In genomic region chr10:21473135-21473534, GRCh38 we compare ENCODE assay signal across 16 cellular contexts. TPM values are rescaled to one million over a fixed set of nuclear protein-coding genes. Genes with fewer than 3 reads are reported as not detected.
A peak's percentile ranks its signal among the peaks of the same experiment; 100 is the strongest.
DNase-seq lines count a peak whose midpoint lies in the region; TF ChIP-seq lines count a peak whose summit lies in the region.
"Had no signal": no experiment of that assay in that cellular context is flagged by ENCODE, and none has a peak within 500 bp of the region (broad histone marks: within the 10 kb centered on the region; RNA-seq: fewer than 3 reads in every experiment).

No MANE protein-coding gene starts in this region.

- H3K27me3 ChIP-seq in iPS DF 6.9 (ENCODE audit: control insufficient read depth, insufficient read depth, low read length) (no peaks in the 10 kb centered on the region), osteoblast (ENCODE audit: insufficient read depth, low read length) (no peaks in the 10 kb centered on the region)
- H3K27me3 ChIP-seq: SJSA1 had no signal

- POLR2A ChIA-PET in activated CD4-positive, alpha-beta memory T cell treated with anti-CD3 and anti-CD28 coated beads, Interleukin-2, amount 10 ng/mL, durations not matched to agents 7 days and 5 days (lab: Charles Lee): no interaction called here

- no peaks in the 10 kb centered on the region for H3K4me1 ChIP-seq in iPS DF 6.9 (ENCODE audit: control insufficient read depth, insufficient read depth, low read length)
- H3K4me1 ChIP-seq in osteoblast (ENCODE audit: insufficient read depth, low read length): no peaks in the 10 kb centered on the region
- H3K4me1 ChIP-seq: SJSA1 had no signal

- H3K79me2 ChIP-seq in osteoblast (ENCODE audit: insufficient read depth, low read length): no peaks in the 10 kb centered on the region

- no peaks in the 10 kb centered on the region for H4K20me1 ChIP-seq in osteoblast (ENCODE audit: insufficient read depth, low read length)

- H2AFZ ChIP-seq in osteoblast (ENCODE audit: low read length): no peak overlapping the region

- H3K4me3 Mint-ChIP-seq in osteocyte (ENCODE audit: unreplicated experiment): no peak overlapping the region
- no peak overlapping the region for H3K4me3 Mint-ChIP-seq in activated CD4-positive, alpha-beta memory T cell treated with anti-CD3 and anti-CD28 coated beads, Interleukin-2, amount 10 ng/mL, durations not matched to agents 7 days and 5 days
- H3K4me3 Mint-ChIP-seq: CD4-positive, alpha-beta memory T cell had no signal

- no CpG with 5 or more reads among the region's 4 CpGs for WGBS in iPS DF 6.9 (ENCODE audit: insufficient coverage, insufficient read length)

- H3K36me3 Mint-ChIP-seq in osteocyte (ENCODE audit: unreplicated experiment): no peaks in the 10 kb centered on the region
- H3K36me3 Mint-ChIP-seq in activated CD4-positive, alpha-beta memory T cell treated with anti-CD3 and anti-CD28 coated beads, Interleukin-2, amount 10 ng/mL, durations not matched to agents 7 days and 5 days (ENCODE audit: low read depth): no peaks in the 10 kb centered on the region
- H3K36me3 Mint-ChIP-seq: CD4-positive, alpha-beta memory T cell had no signal

- H3K4me3 ChIP-seq in iPS DF 6.9 (ENCODE audit: low read length): no peak overlapping the region
- no peak overlapping the region for H3K4me3 ChIP-seq in osteoblast (ENCODE audit: insufficient read depth, low read length)
- H3K4me3 ChIP-seq: SJSA1 had no signal

- H3K9me3 Mint-ChIP-seq in osteocyte (ENCODE audit: unreplicated experiment): no peaks in the 10 kb centered on the region
- H3K9me3 Mint-ChIP-seq in activated CD4-positive, alpha-beta memory T cell treated with anti-CD3 and anti-CD28 coated beads, Interleukin-2, amount 10 ng/mL, durations not matched to agents 7 days and 5 days: no peaks in the 10 kb centered on the region
- H3K9me3 Mint-ChIP-seq: CD4-positive, alpha-beta memory T cell had no signal

- H3K36me3 ChIP-seq in iPS DF 6.9 (ENCODE audit: control insufficient read depth, insufficient read depth, low read length): no peaks in the 10 kb centered on the region
- no peaks in the 10 kb centered on the region for H3K36me3 ChIP-seq in osteoblast (ENCODE audit: insufficient read depth, low read length)
- H3K36me3 ChIP-seq: SJSA1 had no signal

- no peak overlapping the region for H3K27ac Mint-ChIP-seq in osteocyte (ENCODE audit: unreplicated experiment)
- H3K27ac Mint-ChIP-seq in activated CD4-positive, alpha-beta memory T cell treated with anti-CD3 and anti-CD28 coated beads, Interleukin-2, amount 10 ng/mL, durations not matched to agents 7 days and 5 days: no peak overlapping the region
- H3K27ac Mint-ChIP-seq: CD4-positive, alpha-beta memory T cell had no signal

- CTCF ChIA-PET in activated CD4-positive, alpha-beta memory T cell treated with anti-CD3 and anti-CD28 coated beads, Interleukin-2, amount 10 ng/mL, durations not matched to agents 7 days and 5 days (lab: Charles Lee): no interaction called here

- no peak overlapping the region for H3K4me2 ChIP-seq in osteoblast (ENCODE audit: insufficient read depth, low read length)

- no peaks in the 10 kb centered on the region for H3K9me3 ChIP-seq in iPS DF 6.9 (ENCODE audit: control insufficient read depth, insufficient read depth, low read length)
- no peaks in the 10 kb centered on the region for H3K9me3 ChIP-seq in osteoblast (ENCODE audit: low read depth, low read length)
- H3K9me3 ChIP-seq: SJSA1 had no signal

- TF ChIP-seq CTCF in osteocyte (IDR thresholded peaks at IDR 0.05) (no peak), osteoblast (IDR thresholded peaks at IDR 0.05; ENCODE audit: extremely low read depth, low read depth, low read length) (no peak)

- H3K27me3 Mint-ChIP-seq in osteocyte (ENCODE audit: unreplicated experiment): no peaks in the 10 kb centered on the region
- H3K27me3 Mint-ChIP-seq in activated CD4-positive, alpha-beta memory T cell treated with anti-CD3 and anti-CD28 coated beads, Interleukin-2, amount 10 ng/mL, durations not matched to agents 7 days and 5 days: peaks cover 2% of the 10 kb centered on the region

- DNase-seq in ELF-1 (ENCODE audit: low read depth, low spot score): peak; percentile 62
- peak; percentile 30 for DNase-seq in NCI-H146 (lab: John Stamatoyannopoulos, UW)
- DNase-seq in iPS DF 6.9 (ENCODE audit: low read depth, low spot score): peak; percentile 75
- peak; percentile 34 for DNase-seq in osteocyte (ENCODE audit: extremely low spot score, unreplicated experiment)
- no peak for DNase-seq in activated CD4-positive, alpha-beta memory T cell treated with anti-CD3 and anti-CD28 coated beads, Interleukin-2, amount 10 ng/mL, durations not matched to agents 7 days and 5 days
- no peak for DNase-seq in osteoblast (ENCODE audit: insufficient read length, low spot score, missing footprints)
- DNase-seq in DMS153 treated with DMSO at 0.1 percent for 48 hours (lab: John Stamatoyannopoulos, UW; ENCODE audit: unreplicated experiment): no peak
- no peak for DNase-seq in DMS79 (lab: John Stamatoyannopoulos, UW)
- DNase-seq: CD4-positive, alpha-beta memory T cell; DMS79 treated with DMSO at 0.1 percent for 48 hours; KBM-7; NCI-H1436; NCI-H2081; NCI-H774; PC-3 had no signal

- H3K4me1 Mint-ChIP-seq in osteocyte (ENCODE audit: unreplicated experiment): no peaks in the 10 kb centered on the region
- no peaks in the 10 kb centered on the region for H3K4me1 Mint-ChIP-seq in activated CD4-positive, alpha-beta memory T cell treated with anti-CD3 and anti-CD28 coated beads, Interleukin-2, amount 10 ng/mL, durations not matched to agents 7 days and 5 days
- H3K4me1 Mint-ChIP-seq: CD4-positive, alpha-beta memory T cell had no signal

- H3K27ac ChIP-seq in iPS DF 6.9 (ENCODE audit: low read length) (no peak overlapping the region), osteoblast (ENCODE audit: low read depth, low read length) (no peak overlapping the region)
- H3K27ac ChIP-seq: SJSA1 had no signal

RNA-seq across cellular contexts. Expression of gene SKIDA1, which starts 52.3 kb away (rescaled TPM):
- total RNA-seq in osteocyte (4.3 and 4.9 TPM in 2 replicates), osteoblast (0.29 and 0.36 TPM in 2 replicates)
- total RNA-seq in activated CD4-positive, alpha-beta memory T cell treated with anti-CD3 and anti-CD28 coated beads, Interleukin-2, amount 10 ng/mL, durations not matched to agents 7 days and 5 days: under 1 TPM; 0.25 to 0.38 TPM

Comparison
In these comparisons a context has a peak if more than half of its experiments do, and no peak if none do; other contexts are left out.
1. DNase-seq: peak in ELF-1 (single experiment), NCI-H146 (single experiment), iPS DF 6.9 (single experiment) and osteocyte (single experiment); none in activated CD4-positive, alpha-beta memory T cell treated with anti-CD3 and anti-CD28 coated beads, Interleukin-2, amount 10 ng/mL, durations not matched to agents 7 days and 5 days (single experiment), osteoblast (single experiment), DMS153 treated with DMSO at 0.1 percent for 48 hours (single experiment) and DMS79 (single experiment).